Comparison of ENCODE assay signal across 22 cellular contexts in the genomic region with DNA sequence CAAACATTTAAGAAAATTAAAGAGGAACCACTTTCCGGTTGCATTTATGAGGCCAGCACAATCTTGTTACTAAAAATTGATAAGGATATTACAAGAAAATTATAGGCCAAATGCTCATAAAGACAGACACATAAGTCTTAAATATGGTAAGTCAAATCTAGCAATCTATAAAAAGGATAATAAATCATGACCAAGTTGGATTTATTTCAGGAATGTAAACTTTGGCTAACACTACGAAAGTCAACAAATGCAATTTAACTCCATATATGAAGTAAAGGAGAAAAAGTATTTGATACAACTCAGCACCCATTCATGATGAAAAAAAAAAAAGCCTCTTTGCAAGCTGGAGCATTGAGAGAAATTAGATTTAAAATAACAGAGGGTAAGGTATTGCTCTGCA. TPM values are rescaled to one million over a fixed set of nuclear protein-coding genes. Genes with fewer than 3 reads are reported as not detected.
DNase-seq lines count a peak whose midpoint lies in the region; ATAC-seq and TF ChIP-seq lines count a peak whose summit lies in the region.
"Had no signal": no experiment of that assay in that cellular context is flagged by ENCODE, and none has a peak within 500 bp of the region (broad histone marks: within the 10 kb centered on the region; RNA-seq: fewer than 3 reads in every experiment).

No MANE protein-coding gene starts in this region.

- H3K79me2 ChIP-seq in PC-3 (ENCODE audit: low read length): no peaks in the 10 kb centered on the region

- H4K20me1 ChIP-seq in PC-3 (ENCODE audit: low read length): no peaks in the 10 kb centered on the region
- H4K20me1 ChIP-seq: BLaER1 treated with 17β-estradiol and CSF1 and Interleukin-3, amounts not matched to agents 10 nM and 100 nM had no signal

- H3K4me3 Mint-ChIP-seq in nephron: no peak overlapping the region
- H3K4me3 Mint-ChIP-seq: B cell; CD4-positive, alpha-beta T cell; CD8-positive, alpha-beta memory T cell had no signal

- H3K27ac ChIP-seq in HEK293 (ENCODE audit: extremely low read depth, low read depth, low read length) (no peak overlapping the region), PC-3 (ENCODE audit: low read length) (no peak overlapping the region)
- H3K27ac ChIP-seq: 22Rv1; A549; BLaER1 treated with 17β-estradiol and CSF1 and Interleukin-3, amounts not matched to agents 10 nM and 100 nM; C4-2B had no signal

- peak overlapping the region; percentile 60 to 92 (median 84) for H3K27ac Mint-ChIP-seq in nephron
- H3K27ac Mint-ChIP-seq: B cell; CD4-positive, alpha-beta T cell; CD8-positive, alpha-beta memory T cell had no signal

- no peaks in the 10 kb centered on the region for H3K9me3 Mint-ChIP-seq in nephron
- H3K9me3 Mint-ChIP-seq: CD4-positive, alpha-beta T cell; CD8-positive, alpha-beta memory T cell had no signal

- no peaks in the 10 kb centered on the region for H3K36me3 Mint-ChIP-seq in nephron (ENCODE audit: low read depth)
- H3K36me3 Mint-ChIP-seq: CD8-positive, alpha-beta memory T cell had no signal

- DNase-seq in PC-3 (peak; percentile 51), NCI-H524 treated with DMSO at 0.1 percent for 48 hours (lab: John Stamatoyannopoulos, UW) (no peak)
- DNase-seq: AML-193; CD4-positive, alpha-beta T cell; CD8-positive, alpha-beta memory T cell; COR-L47; DMS 273 treated with DMSO at 0.1 percent for 48 hours; DMS153; DMS53; DMS79; DND-41; EL; GDM1 had no signal

- H3K27me3 Mint-ChIP-seq in nephron (ENCODE audit: low read depth): peaks cover 4% of the 10 kb centered on the region
- H3K27me3 Mint-ChIP-seq: B cell; CD4-positive, alpha-beta T cell had no signal

- no peaks in the 10 kb centered on the region for H3K9me3 ChIP-seq in HEK293 (ENCODE audit: control insufficient read depth, insufficient read depth, low read depth, low read length)
- no peaks in the 10 kb centered on the region for H3K9me3 ChIP-seq in PC-3 (ENCODE audit: low read length)
- H3K9me3 ChIP-seq: A549; BLaER1 treated with 17β-estradiol and CSF1 and Interleukin-3, amounts not matched to agents 10 nM and 100 nM had no signal

- H3F3A ChIP-seq in PC-3 (ENCODE audit: low read length, unreplicated experiment): no peaks in the 10 kb centered on the region

- ATAC-seq in PC-3 (peak; percentile 21), GM21381 (IDR thresholded peaks at IDR 0.05; ENCODE audit: unreplicated experiment) (no peak)
- ATAC-seq: A549, GM12878 had no signal

- H3K4me1 ChIP-seq in HEK293 (ENCODE audit: control insufficient read depth, insufficient read depth, low read length): peaks cover 20% of the 10 kb centered on the region
- H3K4me1 ChIP-seq in PC-3 (ENCODE audit: insufficient read depth, low read length): peaks cover 38% of the 10 kb centered on the region

- H3K4me2 ChIP-seq in PC-3 (ENCODE audit: low read length): peak overlapping the region; percentile 42; the same call in 1 of the 2 replicates
- H3K4me2 ChIP-seq: A549; BLaER1 treated with 17β-estradiol and CSF1 and Interleukin-3, amounts not matched to agents 10 nM and 100 nM had no signal

- intact Hi-C loops in PC-3 (cut with micrococcal nuclease): loop anchor here (2.0 kb wide), 1 partner anchor 26 kb away; no protein-coding TSS in a partner anchor

- H3K9me2 ChIP-seq in PC-3 (replicated peaks; ENCODE audit: low read length): no peaks in the 10 kb centered on the region

- POLR2A ChIA-PET in HEK293 (lab: Yijun Ruan, JAX) (no interaction called here), PC-3 (lab: Charles Lee; ENCODE audit: unreplicated experiment) (no interaction called here)

- H3K36me3 ChIP-seq in HEK293 (ENCODE audit: control insufficient read depth in 2 of 2, insufficient read depth in 1 of 2, low read length in 2 of 2) (no peaks in the 10 kb centered on the region), PC-3 (ENCODE audit: low read depth, low read length) (no peaks in the 10 kb centered on the region)
- H3K36me3 ChIP-seq: BLaER1 treated with 17β-estradiol and CSF1 and Interleukin-3, amounts not matched to agents 10 nM and 100 nM had no signal

- BruUV-seq in PC-3 (replicated peaks; lab: Mats Ljungman, UMichigan): no TSS peak

- no peak for TF ChIP-seq CTCF in HEK293 (tag by site-specific recombination; IDR thresholded peaks at IDR 0.05)
- TF ChIP-seq CTCF in PC-3 (conservative IDR thresholded peaks at IDR 0.05; ENCODE audit: low read depth, low read length): no peak
- TF ChIP-seq CTCF in nephron (IDR thresholded peaks at IDR 0.05; ENCODE audit: unreplicated experiment in 3 of 3): no peak

- H3K4me1 Mint-ChIP-seq in nephron: peaks cover 22% of the 10 kb centered on the region

- CTCF ChIA-PET in HEK293 (lab: Yijun Ruan, JAX) (interaction anchor here (2.1 kb wide), 1 partner anchor 26 kb away, joined by 7 read pairs; no protein-coding TSS in a partner anchor), PC-3 (lab: Charles Lee) (no interaction called here)

- no peak overlapping the region for H3K4me3 ChIP-seq in HEK293 (ENCODE audit: low read depth, low read length)
- H3K4me3 ChIP-seq in PC-3 (ENCODE audit: low read length): no peak overlapping the region
- H3K4me3 ChIP-seq: A549; BLaER1 treated with 17β-estradiol and CSF1 and Interleukin-3, amounts not matched to agents 10 nM and 100 nM; GM12878 had no signal

- no peak overlapping the region for H2AFZ ChIP-seq in PC-3 (ENCODE audit: low read length)

- no peak overlapping the region for H3K9ac ChIP-seq in PC-3 (ENCODE audit: low read length)
- H3K9ac ChIP-seq: BLaER1 treated with 17β-estradiol and CSF1 and Interleukin-3, amounts not matched to agents 10 nM and 100 nM had no signal

- H3K27me3 ChIP-seq in PC-3 (ENCODE audit: low read length): no peaks in the 10 kb centered on the region
- H3K27me3 ChIP-seq: BLaER1 treated with 17β-estradiol and CSF1 and Interleukin-3, amounts not matched to agents 10 nM and 100 nM had no signal

TF ChIP-seq in HEK293, 187 proteins besides CTCF, POLR2A, EP300 and RAD21:
- TF ChIP-seq ZSCAN23 (tag by site-specific recombination; IDR thresholded peaks at IDR 0.05) (no peak), PRDM6 (tag by site-specific recombination; IDR thresholded peaks at IDR 0.05) (peak; percentile 84), ZNF544 (tag by site-specific recombination; IDR thresholded peaks at IDR 0.05) (no peak), ZNF629 (tag by site-specific recombination; IDR thresholded peaks at IDR 0.05) (no peak), YY2 (tag by site-specific recombination; IDR thresholded peaks at IDR 0.05) (no peak), MYNN (tag by site-specific recombination; IDR thresholded peaks at IDR 0.05; ENCODE audit: borderline replicate concordance) (no peak), ZNF776 (tag by site-specific recombination; IDR thresholded peaks at IDR 0.05; ENCODE audit: borderline replicate concordance) (no peak), OSR2 (tag by site-specific recombination; IDR thresholded peaks at IDR 0.05) (no peak), ZNF239 (tag by site-specific recombination; IDR thresholded peaks at IDR 0.05) (no peak), PRDM1 (tag by site-specific recombination; IDR thresholded peaks at IDR 0.05) (no peak), FEZF1 (tag by site-specific recombination; IDR thresholded peaks at IDR 0.05) (peak; percentile 22; the same call in 1 of the 2 replicates), ZNF350 (tag by site-specific recombination; IDR thresholded peaks at IDR 0.05) (no peak), ZNF777 (tag by site-specific recombination; IDR thresholded peaks at IDR 0.05; ENCODE audit: borderline replicate concordance) (no peak)

RNA-seq across cellular contexts. Expression of gene HHAT, which starts 6.3 kb away (rescaled TPM):
- total RNA-seq in PC-3 (2014; rRNA removed): 2.4 and 3.4 TPM in 2 replicates
